12 cellular contexts compared by ENCODE assay signal in the genomic region with DNA sequence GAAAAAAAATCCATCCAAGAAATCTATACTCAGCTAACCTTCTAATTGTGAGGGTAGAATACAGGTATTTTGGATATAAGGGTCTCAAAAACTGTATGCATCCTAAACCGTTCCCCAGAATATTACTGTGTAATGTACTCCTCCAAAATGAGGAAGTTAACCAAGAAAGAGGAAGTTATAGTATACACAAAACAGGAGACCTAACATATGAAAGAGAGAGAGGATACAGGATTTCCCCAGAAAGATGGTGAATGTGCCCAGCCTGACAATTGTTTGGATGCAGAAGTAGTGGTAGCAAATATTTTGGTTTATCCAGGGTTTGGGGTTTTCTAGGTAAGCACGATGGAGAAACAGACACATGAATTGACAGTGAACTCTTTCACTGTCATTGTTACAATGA. TPM values are rescaled to one million over a fixed set of nuclear protein-coding genes. Genes with fewer than 3 reads are reported as not detected.
DNase-seq lines count a peak whose midpoint lies in the region; ATAC-seq and TF ChIP-seq lines count a peak whose summit lies in the region.
"Had no signal": no experiment of that assay in that cellular context is flagged by ENCODE, and none has a peak within 500 bp of the region (broad histone marks: within the 10 kb centered on the region; RNA-seq: fewer than 3 reads in every experiment).

No MANE protein-coding gene starts in this region.

- 73% methylated on average over 2 of the region's 2 CpGs for WGBS in esophagus muscularis mucosa
- 53 to 75% methylated on average over 2 of the region's 2 CpGs for WGBS in esophagus squamous epithelium, 2 donors

- H3K27me3 Mint-ChIP-seq in activated T-cell treated with anti-CD3 and anti-CD28 coated beads, Interleukin-2, amount 50 U/mL, for 4 hours (ENCODE audit: low read depth) = no peaks in the 10 kb centered on the region

- DNase-seq in GF-D8 (lab: John Stamatoyannopoulos, UW) = peak; percentile 78
- DNase-seq in NAMALWA (ENCODE audit: low spot score) = peak; percentile 58
- DNase-seq in esophagus muscularis mucosa (ENCODE audit: extremely low spot score) = no peak
- no peak for DNase-seq in activated T-cell treated with anti-CD3 and anti-CD28 coated beads, Interleukin-2, amount 50 U/mL, for 4 hours
- DNase-seq in dermis blood vessel endothelial cell = no peak
- no peak for DNase-seq in esophagus squamous epithelium (lab: John Stamatoyannopoulos, UW)
- DNase-seq: heart left ventricle, MM.1S had no signal

- H3K9me3 ChIP-seq in esophagus muscularis mucosa = no peaks in the 10 kb centered on the region
- no peaks in the 10 kb centered on the region for H3K9me3 ChIP-seq in esophagus squamous epithelium
- H3K9me3 ChIP-seq: vagina had no signal

- H3K4me1 Mint-ChIP-seq in activated T-cell treated with anti-CD3 and anti-CD28 coated beads, Interleukin-2, amount 50 U/mL, for 4 hours (ENCODE audit: low read depth) = no peaks in the 10 kb centered on the region

- no peaks in the 10 kb centered on the region for H3K36me3 Mint-ChIP-seq in activated T-cell treated with anti-CD3 and anti-CD28 coated beads, Interleukin-2, amount 50 U/mL, for 4 hours (ENCODE audit: insufficient read depth)

- no peak for TF ChIP-seq EP300 in esophagus muscularis mucosa (IDR thresholded peaks at IDR 0.05)

- H3K9me3 Mint-ChIP-seq in activated T-cell treated with anti-CD3 and anti-CD28 coated beads, Interleukin-2, amount 50 U/mL, for 4 hours = no peaks in the 10 kb centered on the region

- TF ChIP-seq POLR2A in esophagus muscularis mucosa (IDR thresholded peaks at IDR 0.05; ENCODE audit: low read depth) (no peak), esophagus squamous epithelium (IDR thresholded peaks at IDR 0.05) (no peak)

- no peak overlapping the region for H3K27ac ChIP-seq in esophagus muscularis mucosa (replicated peaks in 1 of 4)
- H3K27ac ChIP-seq in esophagus squamous epithelium = no peak overlapping the region
- H3K27ac ChIP-seq: cardiac muscle cell, heart left ventricle, vagina had no signal

- TF ChIP-seq CTCF in esophagus muscularis mucosa (IDR thresholded peaks at IDR 0.05) (no peak), esophagus squamous epithelium (IDR thresholded peaks at IDR 0.05) (no peak)

- H3K4me3 Mint-ChIP-seq in activated T-cell treated with anti-CD3 and anti-CD28 coated beads, Interleukin-2, amount 50 U/mL, for 4 hours = no peak overlapping the region

- H3K4me1 ChIP-seq in esophagus muscularis mucosa (no peaks in the 10 kb centered on the region), esophagus squamous epithelium (no peaks in the 10 kb centered on the region)
- H3K4me1 ChIP-seq: heart left ventricle, vagina had no signal

- intact Hi-C loops in esophagus muscularis mucosa (cut with DNase I) (no loop called here), esophagus squamous epithelium (cut with DNase I) (no loop called here)

- H3K27me3 ChIP-seq in esophagus muscularis mucosa (no peaks in the 10 kb centered on the region), esophagus squamous epithelium (no peaks in the 10 kb centered on the region)
- H3K27me3 ChIP-seq: cardiac muscle cell, heart left ventricle, vagina had no signal

- H3K4me3 ChIP-seq in esophagus muscularis mucosa (no peak overlapping the region), esophagus squamous epithelium (no peak overlapping the region)
- H3K4me3 ChIP-seq: cardiac muscle cell, heart left ventricle, vagina had no signal

- H3K36me3 ChIP-seq in esophagus muscularis mucosa (no peaks in the 10 kb centered on the region), esophagus squamous epithelium (peaks cover 0 to 34% (median 0%) of the 10 kb centered on the region in 3 donors)
- H3K36me3 ChIP-seq: cardiac muscle cell, heart left ventricle, vagina had no signal

- ATAC-seq in GM19455 (IDR thresholded peaks at IDR 0.05; ENCODE audit: unreplicated experiment) = peak; percentile 96
- peak; percentile 99 for ATAC-seq in HG03025 (IDR thresholded peaks at IDR 0.05; ENCODE audit: low FRiP score, unreplicated experiment)
- no peak for ATAC-seq in activated T-cell treated with anti-CD3 and anti-CD28 coated beads, Interleukin-2, amount 50 U/mL, for 4 hours

RNA-seq across cellular contexts. Expression of a gene that starts 50.6 kb away (rescaled TPM):
- 1 to 10 TPM in 1 of 4 donors, under 1 TPM in 3; 0.26 to 2.5 (median 0.96) TPM for total RNA-seq in esophagus muscularis mucosa
- total RNA-seq in activated T-cell treated with anti-CD3 and anti-CD28 coated beads, Interleukin-2, amount 50 U/mL, for 4 hours = 1 to 10 TPM; 1.9 to 2.3 (median 2.0) TPM
- 0.34 TPM in 1 of 2 replicates, not detected in the other for total RNA-seq in dermis blood vessel endothelial cell
- total RNA-seq in esophagus squamous epithelium = 10 to 100 TPM; 28.4 to 76.0 (median 43.3) TPM

Comparison
In these comparisons a context has a peak if more than half of its experiments do, and no peak if none do; other contexts are left out.
1. DNase-seq: peak in GF-D8 (single experiment) and NAMALWA (single experiment); none in esophagus muscularis mucosa (single experiment), activated T-cell treated with anti-CD3 and anti-CD28 coated beads, Interleukin-2, amount 50 U/mL, for 4 hours (single experiment), dermis blood vessel endothelial cell (single experiment) and esophagus squamous epithelium (single experiment).
2. ATAC-seq: peak in GM19455 (single experiment) and HG03025 (single experiment); none in activated T-cell treated with anti-CD3 and anti-CD28 coated beads, Interleukin-2, amount 50 U/mL, for 4 hours (0 of 2).
3. RNA of a gene that starts 50.6 kb away (total RNA-seq): 28.4 to 76.0 TPM in esophagus squamous epithelium; 1.9 to 2.3 TPM in activated T-cell treated with anti-CD3 and anti-CD28 coated beads, Interleukin-2, amount 50 U/mL, for 4 hours, 0.26 to 2.5 TPM in esophagus muscularis mucosa and 0.34 TPM in dermis blood vessel endothelial cell; every median in the first group is over 4 times any median in the second.